ENCODE assay signal across 1 cellular context in the genomic region with DNA sequence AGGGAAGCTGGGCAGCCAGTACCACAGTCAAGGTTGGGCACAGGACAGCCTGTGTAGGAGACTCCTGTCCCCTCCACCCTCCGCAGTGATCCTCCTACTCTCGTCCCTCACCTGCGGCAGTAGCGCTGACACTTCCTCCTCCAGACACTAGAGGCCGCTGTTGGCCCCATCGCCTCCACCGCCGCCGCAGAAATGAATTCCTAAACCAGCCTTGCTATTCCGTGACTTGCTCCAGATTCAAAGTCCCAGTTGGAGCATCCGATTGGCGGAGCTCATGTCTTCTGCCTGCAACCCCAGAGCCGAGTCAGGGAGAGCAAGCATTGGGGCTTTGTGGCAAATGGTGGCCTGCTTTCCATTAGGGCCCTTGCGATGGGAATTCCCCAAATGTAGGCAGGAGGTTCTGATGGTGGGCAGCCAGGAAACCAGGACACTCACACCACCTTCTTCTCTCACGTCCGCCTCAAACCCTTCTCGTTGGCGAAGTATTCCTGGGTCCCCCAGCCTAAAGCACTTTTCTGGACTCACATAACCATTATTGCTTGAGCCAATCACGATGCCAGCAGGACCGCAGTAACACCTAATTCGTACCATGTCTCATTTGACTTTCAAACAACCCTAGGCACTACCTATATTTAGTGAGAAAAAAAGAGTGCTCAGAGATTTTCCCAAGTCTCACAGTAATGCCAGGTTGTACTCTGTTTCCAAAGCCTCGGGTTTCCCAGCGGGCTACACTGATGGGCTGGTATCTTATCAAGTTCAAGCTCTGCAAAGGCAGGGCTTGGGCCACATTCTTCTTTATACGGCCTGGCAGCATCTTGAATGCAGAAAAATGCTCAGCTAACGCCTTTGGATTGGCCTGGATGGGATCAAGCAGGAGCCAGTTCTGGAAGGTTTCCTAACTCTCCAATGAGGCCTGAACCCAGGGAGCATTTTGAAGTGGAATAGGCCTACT.
TF ChIP-seq lines count a peak whose summit lies in the region.

No MANE protein-coding gene starts in this region.

TF ChIP-seq in liver, 16 proteins besides CTCF, POLR2A, EP300 and RAD21 (continued from another document):
- TF ChIP-seq, protein P1, sequence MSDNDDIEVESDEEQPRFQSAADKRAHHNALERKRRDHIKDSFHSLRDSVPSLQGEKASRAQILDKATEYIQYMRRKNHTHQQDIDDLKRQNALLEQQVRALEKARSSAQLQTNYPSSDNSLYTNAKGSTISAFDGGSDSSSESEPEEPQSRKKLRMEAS (IDR thresholded peaks at IDR 0.05): no peak
- TF ChIP-seq, protein P2, sequence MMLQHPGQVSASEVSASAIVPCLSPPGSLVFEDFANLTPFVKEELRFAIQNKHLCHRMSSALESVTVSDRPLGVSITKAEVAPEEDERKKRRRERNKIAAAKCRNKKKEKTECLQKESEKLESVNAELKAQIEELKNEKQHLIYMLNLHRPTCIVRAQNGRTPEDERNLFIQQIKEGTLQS (IDR thresholded peaks at IDR 0.05): no peak
- no peak for TF ChIP-seq FOXA1 (IDR thresholded peaks at IDR 0.05)
- TF ChIP-seq EGR1 (IDR thresholded peaks at IDR 0.05; ENCODE audit: low read depth in 2 of 2): no peak
- peak; percentile 42 for TF ChIP-seq SP1 (IDR thresholded peaks at IDR 0.05)
TF ChIP-seq in liver: peak in this region for 4.
